In the genomic region with DNA sequence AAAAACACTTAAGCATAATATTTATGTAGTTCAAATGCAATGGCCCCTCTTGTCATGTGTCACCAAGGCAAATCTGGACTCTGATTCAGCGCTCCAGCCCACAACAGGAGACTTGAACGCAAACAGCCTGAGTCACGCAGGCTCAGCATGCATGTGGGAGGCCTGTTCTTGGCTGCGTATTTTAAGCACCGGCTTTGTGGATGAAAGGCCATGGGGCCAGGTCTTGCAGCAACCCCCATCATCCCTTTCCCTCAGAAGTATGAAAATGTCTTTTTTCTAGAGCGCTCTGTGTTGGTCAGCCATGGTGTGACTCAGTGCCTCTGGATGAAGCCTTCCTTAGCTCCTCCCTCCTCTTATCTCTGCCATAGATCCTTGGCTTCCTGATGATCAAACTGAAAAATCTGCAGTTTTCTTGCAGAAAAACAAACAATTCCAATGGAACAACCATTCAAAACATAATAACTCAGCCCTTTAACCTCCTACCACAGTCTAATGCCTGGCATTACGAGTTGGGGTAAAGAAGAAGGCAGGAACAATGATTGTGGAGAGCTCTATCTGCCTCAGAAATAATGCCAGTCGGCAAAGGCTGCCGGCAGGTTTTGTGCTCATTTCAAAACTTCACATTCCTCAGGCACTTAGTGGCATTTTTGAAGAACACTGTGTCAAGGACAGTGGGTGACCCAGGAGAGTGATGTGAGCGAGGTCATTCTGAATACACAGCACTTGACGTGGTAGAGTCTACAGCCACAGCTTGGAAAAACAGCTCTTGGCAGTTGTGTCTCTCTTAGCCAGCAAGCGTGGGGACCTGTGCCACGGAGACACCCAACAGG, we compare ENCODE assay signal across 8 cellular contexts.
DNase-seq lines count a peak whose midpoint lies in the region; ATAC-seq and TF ChIP-seq lines count a peak whose summit lies in the region.

No MANE protein-coding gene starts in this region.

- no TSS peak for BruUV-seq in IMR-90 (replicated peaks; lab: Mats Ljungman, UMichigan)

- intact Hi-C loops in IMR-90 (cut with micrococcal nuclease), result no loop called here

- H3K18ac ChIP-seq in IMR-90 (ENCODE audit: low read depth, low read length), result peak overlapping the region; percentile 43

- DNase-seq in IMR-90 (peak; percentile 100), kidney tubule cell (ENCODE audit: low spot score) (peak; percentile 74), COLO668 (lab: John Stamatoyannopoulos, UW; ENCODE audit: unreplicated experiment) (no peak), OCI-M1 (lab: John Stamatoyannopoulos, UW) (no peak)
- no peak for DNase-seq in activated naive CD4-positive, alpha-beta T cell treated with anti-CD3 and anti-CD28 coated beads, Interleukin-2, amount 50 U/mL, for 72 hours (ENCODE audit: low spot score in 2 of 2)
- DNase-seq in stimulated activated CD8-positive, alpha-beta memory T cell treated with anti-CD3 and anti-CD28 coated beads, Interleukin-4, amount 100 ng/mL, for 48 hours, result peak; percentile 61

- ATAC-seq in IMR-90 (ENCODE audit: low read depth) (peak; percentile 95), HG02571 (IDR thresholded peaks at IDR 0.05; ENCODE audit: unreplicated experiment) (no peak)
- ATAC-seq in activated naive CD4-positive, alpha-beta T cell treated with anti-CD3 and anti-CD28 coated beads, Interleukin-2, amount 50 U/mL, for 72 hours, result peak; percentile 74 to 87

- no peaks in the 10 kb centered on the region for H3K9me3 ChIP-seq in IMR-90 (ENCODE audit: control insufficient read depth, insufficient read depth, low read length)

- H4K20me1 ChIP-seq in IMR-90 (ENCODE audit: insufficient read depth, low read length), result peaks cover 65% of the 10 kb centered on the region

- peaks cover 74% of the 10 kb centered on the region for H3K79me2 ChIP-seq in ACC112 (ENCODE audit: control insufficient read depth, insufficient read depth, low read length, unreplicated experiment)

- POLR2A ChIA-PET in IMR-90 (lab: Charles Lee; ENCODE audit: unreplicated experiment), result interaction anchor here (0.6 kb wide), 2 partner anchors 9 to 300 kb away, joined by 3 read pairs; no protein-coding TSS in a partner anchor

- peak overlapping the region; percentile 75 for H2AK5ac ChIP-seq in IMR-90 (ENCODE audit: low read depth, low read length)

- CTCF ChIA-PET in IMR-90 (lab: Yijun Ruan, JAX), result interaction anchor here (1.0 kb wide), 1 partner anchor 52 kb away, joined by 4 read pairs; no protein-coding TSS in a partner anchor

- H2BK5ac ChIP-seq in IMR-90 (ENCODE audit: low read depth, low read length, poor library complexity, severe bottlenecking), result peak overlapping the region; percentile 98

- no peak overlapping the region for H2AFZ ChIP-seq in ACC112 (ENCODE audit: low read length, unreplicated experiment)
- H2AFZ ChIP-seq in IMR-90 (replicated peaks; ENCODE audit: low read length, poor library complexity), result peak overlapping the region; percentile 36

- H4K5ac ChIP-seq in IMR-90 (ENCODE audit: low read depth, low read length), result peak overlapping the region; percentile 39

- peak; percentile 33; the same call in 1 of the 2 replicates for TF ChIP-seq RAD21 in IMR-90 (IDR thresholded peaks at IDR 0.05; ENCODE audit: low read length)

- H3K36me3 Mint-ChIP-seq in activated naive CD4-positive, alpha-beta T cell treated with anti-CD3 and anti-CD28 coated beads, Interleukin-2, amount 50 U/mL, for 72 hours, result peaks cover 30 to 32% of the 10 kb centered on the region in 2 donors

- WGBS in IMR-90 (ENCODE audit: extremely low coverage in 2 of 2, insufficient read length in 1 of 2), 2 experiments, result 50% methylated on average over 2 of the region's 13 CpGs; no CpG with 5 or more reads in 1 of the 2 experiments

- H3K9me3 Mint-ChIP-seq in activated naive CD4-positive, alpha-beta T cell treated with anti-CD3 and anti-CD28 coated beads, Interleukin-2, amount 50 U/mL, for 72 hours, result no peaks in the 10 kb centered on the region

- H3K4me2 ChIP-seq in IMR-90 (ENCODE audit: low read depth, low read length), result peak overlapping the region; percentile 57

- H2BK15ac ChIP-seq in IMR-90 (ENCODE audit: low read depth, low read length), result 0 out of 3 replicates have a peak overlapping the region, but pooled peaks have one; percentile 16

- peak overlapping the region; percentile 10 to 51; a peak in 3 of 4 replicates for H4K8ac ChIP-seq in IMR-90 (ENCODE audit: low read depth in 2 of 2, low read length in 2 of 2)

- peak overlapping the region; percentile 58 for H3K14ac ChIP-seq in IMR-90 (replicated peaks; ENCODE audit: low read depth, low read length)

- H3K79me1 ChIP-seq in IMR-90 (ENCODE audit: low read depth in 1 of 2, low read length in 2 of 2), result peaks cover 45 to 87% of the 10 kb centered on the region in 2 experiments

- H3K4me1 ChIP-seq in ACC112 (ENCODE audit: control insufficient read depth, insufficient read depth, low read length, unreplicated experiment) (peaks cover 47% of the 10 kb centered on the region), IMR-90 (ENCODE audit: control insufficient read depth, insufficient read depth, low read length) (peaks cover 30% of the 10 kb centered on the region)

- H3K4me3 ChIP-seq in ACC112 (ENCODE audit: low read depth, low read length) (peak overlapping the region; percentile 82), IMR-90 (ENCODE audit: insufficient read depth, low read depth, low read length) (no peak overlapping the region)

- in situ Hi-C loops in IMR-90 (cut with MboI; ENCODE audit: low sequenced_read_pairs), result no loop called here

- H3K9me1 ChIP-seq in IMR-90 (ENCODE audit: insufficient read depth, low read length), result peaks cover 43% of the 10 kb centered on the region

- peak overlapping the region; percentile 72 for H3K23ac ChIP-seq in IMR-90 (ENCODE audit: low read depth, low read length)

- TF ChIP-seq CTCF in IMR-90 (conservative IDR thresholded peaks at IDR 0.05; ENCODE audit: low read depth, low read length), result no peak

- peak overlapping the region; percentile 2 to 71 for H3K27ac Mint-ChIP-seq in activated naive CD4-positive, alpha-beta T cell treated with anti-CD3 and anti-CD28 coated beads, Interleukin-2, amount 50 U/mL, for 72 hours

- peaks cover 37% of the 10 kb centered on the region for H3K36me3 ChIP-seq in ACC112 (ENCODE audit: insufficient read depth, low read length)
- peaks cover 50% of the 10 kb centered on the region for H3K36me3 ChIP-seq in IMR-90 (ENCODE audit: control insufficient read depth, insufficient read depth, low read length)

- H4K91ac ChIP-seq in IMR-90 (ENCODE audit: insufficient read depth, low read depth, low read length), result peak overlapping the region; percentile 57

- TF ChIP-seq POLR2A in IMR-90 (IDR thresholded peaks at IDR 0.05; ENCODE audit: low read depth, low read length), result no peak

- dilution Hi-C loops in IMR-90 (cut with HindIII; ENCODE audit: low sequenced_read_pairs, unreplicated experiment), result no loop called here

- H3K27ac ChIP-seq in ACC112 (ENCODE audit: low read depth, low read length), result peak overlapping the region; percentile 100
- peak overlapping the region; percentile 89 for H3K27ac ChIP-seq in IMR-90 (ENCODE audit: insufficient read depth, low read length)

- H2BK120ac ChIP-seq in IMR-90 (ENCODE audit: low read depth, low read length), result peak overlapping the region; percentile 73

- peak overlapping the region; percentile 31 for H2AK9ac ChIP-seq in IMR-90 (replicated peaks; ENCODE audit: low read depth, low read length, poor library complexity)

- peak overlapping the region; percentile 21 for H3K9ac ChIP-seq in IMR-90 (ENCODE audit: low read depth, low read length)

- peak overlapping the region; percentile 85 for H3K4ac ChIP-seq in IMR-90 (ENCODE audit: low read depth, low read length)

- peak overlapping the region; percentile 51 for H3K56ac ChIP-seq in IMR-90 (ENCODE audit: extremely low read depth, insufficient read depth, low read length)

- H2BK20ac ChIP-seq in IMR-90 (ENCODE audit: low read depth, low read length), result peak overlapping the region; percentile 42; the same call in 1 of the 2 replicates

- no peaks in the 10 kb centered on the region for H3K27me3 ChIP-seq in ACC112 (ENCODE audit: insufficient read depth, low read length)
- no peaks in the 10 kb centered on the region for H3K27me3 ChIP-seq in IMR-90 (ENCODE audit: control insufficient read depth, insufficient read depth, low read length)

TF ChIP-seq in IMR-90, 13 proteins besides CTCF, POLR2A, EP300 and RAD21 (continues in another document):
- peak; percentile 52 for TF ChIP-seq USF2 (IDR thresholded peaks at IDR 0.05; ENCODE audit: low read depth, low read length)
- TF ChIP-seq NFE2L2 (IDR thresholded peaks at IDR 0.05; ENCODE audit: low read depth, low read length), result peak; percentile 98
- TF ChIP-seq FOS (IDR thresholded peaks at IDR 0.05; ENCODE audit: low read depth, low read length), result peak; percentile 98
- peak; percentile 88; the same call in 1 of the 2 replicates for TF ChIP-seq CHD1 (IDR thresholded peaks at IDR 0.05; ENCODE audit: low read depth, low read length)
- peak; percentile 84 for TF ChIP-seq MXI1 (IDR thresholded peaks at IDR 0.05; ENCODE audit: borderline replicate concordance, low read depth, low read length)
- peak; percentile 78 for TF ChIP-seq RCOR1 (IDR thresholded peaks at IDR 0.05; ENCODE audit: insufficient replicate concordance, low read length)
- TF ChIP-seq, protein P1, sequence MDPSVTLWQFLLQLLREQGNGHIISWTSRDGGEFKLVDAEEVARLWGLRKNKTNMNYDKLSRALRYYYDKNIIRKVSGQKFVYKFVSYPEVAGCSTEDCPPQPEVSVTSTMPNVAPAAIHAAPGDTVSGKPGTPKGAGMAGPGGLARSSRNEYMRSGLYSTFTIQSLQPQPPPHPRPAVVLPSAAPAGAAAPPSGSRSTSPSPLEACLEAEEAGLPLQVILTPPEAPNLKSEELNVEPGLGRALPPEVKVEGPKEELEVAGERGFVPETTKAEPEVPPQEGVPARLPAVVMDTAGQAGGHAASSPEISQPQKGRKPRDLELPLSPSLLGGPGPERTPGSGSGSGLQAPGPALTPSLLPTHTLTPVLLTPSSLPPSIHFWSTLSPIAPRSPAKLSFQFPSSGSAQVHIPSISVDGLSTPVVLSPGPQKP (IDR thresholded peaks at IDR 0.05; ENCODE audit: borderline replicate concordance, low read depth, low read length), result no peak
- peak; percentile 89 for TF ChIP-seq CEBPB (IDR thresholded peaks at IDR 0.05; ENCODE audit: low read depth, low read length)
- peak; percentile 75 for TF ChIP-seq BHLHE40 (IDR thresholded peaks at IDR 0.05; ENCODE audit: low read depth, low read length)
- TF ChIP-seq MAZ (IDR thresholded peaks at IDR 0.05; ENCODE audit: borderline replicate concordance, low read depth, low read length), result peak; percentile 76; the same call in 1 of the 2 replicates
- TF ChIP-seq MAFK (IDR thresholded peaks at IDR 0.05; ENCODE audit: low read depth, low read length), result peak; percentile 71
- peak; percentile 95 for TF ChIP-seq RFX5 (IDR thresholded peaks at IDR 0.05; ENCODE audit: low read depth, low read length)

Comparison
In these comparisons a context has a peak if more than half of its experiments do, and no peak if none do; other contexts are left out.
1. DNase-seq: peak in IMR-90 (single experiment), kidney tubule cell (single experiment) and stimulated activated CD8-positive, alpha-beta memory T cell treated with anti-CD3 and anti-CD28 coated beads, Interleukin-4, amount 100 ng/mL, for 48 hours (single experiment); none in activated naive CD4-positive, alpha-beta T cell treated with anti-CD3 and anti-CD28 coated beads, Interleukin-2, amount 50 U/mL, for 72 hours (0 of 2), COLO668 (single experiment) and OCI-M1 (single experiment).